ENCODE assay signal across 22 cellular contexts in genomic region chr4:179509489-179509888, GRCh38.
"Had no signal": no experiment of that assay in that cellular context is flagged by ENCODE, and none has a peak within 500 bp of the region (broad histone marks: within the 10 kb centered on the region; RNA-seq: fewer than 3 reads in every experiment).

No MANE protein-coding gene starts in this region.

- H3K9me3 Mint-ChIP-seq: endodermal cell had no signal

- H3K4me3 Mint-ChIP-seq: dendritic cell treated with granulocyte-macrophage colony-stimulating factor and Interleukin-4, amounts not matched to agents 40 ng/mL and 50 ng/mL, for 4 days; effector memory CD8-positive, alpha-beta T cell; endodermal cell had no signal

- H3K27ac Mint-ChIP-seq: dendritic cell treated with granulocyte-macrophage colony-stimulating factor and Interleukin-4, amounts not matched to agents 40 ng/mL and 50 ng/mL, for 4 days; effector memory CD8-positive, alpha-beta T cell; endodermal cell had no signal

- DNase-seq: colonic mucosa; cortex of kidney; dermis blood vessel endothelial cell; dorsolateral prefrontal cortex; effector CD4-positive, alpha-beta T cell; effector CD8-positive, alpha-beta T cell; effector memory CD4-positive, alpha-beta T cell; effector memory CD8-positive, alpha-beta T cell; endodermal cell; erythroblast; esophagus squamous epithelium; foreskin fibroblast; foreskin keratinocyte; foreskin melanocyte; gastrocnemius medialis; glutamatergic neuron; head of caudate nucleus; heart left ventricle; heart right ventricle had no signal

- ATAC-seq: effector memory CD8-positive, alpha-beta T cell; esophagus mucosa; foreskin keratinocyte; gastrocnemius medialis; gastroesophageal sphincter; heart left ventricle; heart right ventricle had no signal

- H3K27me3 Mint-ChIP-seq: dendritic cell treated with granulocyte-macrophage colony-stimulating factor and Interleukin-4, amounts not matched to agents 40 ng/mL and 50 ng/mL, for 4 days; effector memory CD8-positive, alpha-beta T cell had no signal

- H3K4me1 Mint-ChIP-seq: endodermal cell had no signal
